ENCODE assay signal across 1 cellular context in the genomic region with DNA sequence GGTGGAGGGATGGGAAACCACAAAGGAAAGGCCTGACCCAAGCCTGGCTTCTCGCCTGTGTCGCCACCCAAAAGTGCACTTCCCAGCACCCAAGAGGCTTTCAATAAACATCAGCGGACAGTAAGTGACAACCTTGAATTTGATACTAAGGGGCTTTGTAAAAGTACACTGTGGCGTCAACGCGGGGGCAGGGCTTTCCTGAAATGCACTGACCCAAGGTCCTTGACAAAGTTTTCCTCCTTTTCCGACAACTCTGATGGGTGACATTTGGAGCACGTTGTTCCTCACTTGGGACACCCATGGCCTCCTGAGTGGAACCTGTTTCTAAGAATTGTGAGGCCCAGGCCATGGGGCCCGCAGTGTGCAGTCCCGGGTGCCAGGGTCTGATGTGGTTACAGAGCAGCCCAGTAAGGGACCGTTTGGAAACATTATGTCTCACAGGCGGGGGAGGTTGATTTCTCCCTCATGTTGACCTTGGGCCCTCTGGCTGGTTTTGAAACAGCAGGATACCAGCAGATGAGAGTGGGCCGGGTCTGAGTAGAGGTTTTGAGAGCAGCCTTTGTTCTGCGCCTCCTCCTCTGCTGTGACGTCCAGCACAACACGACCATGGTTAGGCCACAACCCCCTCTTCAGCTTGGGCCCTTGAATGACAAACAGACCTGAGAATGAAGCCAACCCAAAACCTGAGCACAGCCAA.
TF ChIP-seq lines count a peak whose summit lies in the region.

No MANE protein-coding gene starts in this region.

TF ChIP-seq in HepG2, 621 proteins besides CTCF, POLR2A, EP300 and RAD21 (continued from another document and continues in another):
- no peak for TF ChIP-seq ZFYVE20 (CRISPR knock-in tag; IDR thresholded peaks at IDR 0.05; ENCODE audit: borderline replicate concordance, low read depth)
- TF ChIP-seq, protein P1, sequence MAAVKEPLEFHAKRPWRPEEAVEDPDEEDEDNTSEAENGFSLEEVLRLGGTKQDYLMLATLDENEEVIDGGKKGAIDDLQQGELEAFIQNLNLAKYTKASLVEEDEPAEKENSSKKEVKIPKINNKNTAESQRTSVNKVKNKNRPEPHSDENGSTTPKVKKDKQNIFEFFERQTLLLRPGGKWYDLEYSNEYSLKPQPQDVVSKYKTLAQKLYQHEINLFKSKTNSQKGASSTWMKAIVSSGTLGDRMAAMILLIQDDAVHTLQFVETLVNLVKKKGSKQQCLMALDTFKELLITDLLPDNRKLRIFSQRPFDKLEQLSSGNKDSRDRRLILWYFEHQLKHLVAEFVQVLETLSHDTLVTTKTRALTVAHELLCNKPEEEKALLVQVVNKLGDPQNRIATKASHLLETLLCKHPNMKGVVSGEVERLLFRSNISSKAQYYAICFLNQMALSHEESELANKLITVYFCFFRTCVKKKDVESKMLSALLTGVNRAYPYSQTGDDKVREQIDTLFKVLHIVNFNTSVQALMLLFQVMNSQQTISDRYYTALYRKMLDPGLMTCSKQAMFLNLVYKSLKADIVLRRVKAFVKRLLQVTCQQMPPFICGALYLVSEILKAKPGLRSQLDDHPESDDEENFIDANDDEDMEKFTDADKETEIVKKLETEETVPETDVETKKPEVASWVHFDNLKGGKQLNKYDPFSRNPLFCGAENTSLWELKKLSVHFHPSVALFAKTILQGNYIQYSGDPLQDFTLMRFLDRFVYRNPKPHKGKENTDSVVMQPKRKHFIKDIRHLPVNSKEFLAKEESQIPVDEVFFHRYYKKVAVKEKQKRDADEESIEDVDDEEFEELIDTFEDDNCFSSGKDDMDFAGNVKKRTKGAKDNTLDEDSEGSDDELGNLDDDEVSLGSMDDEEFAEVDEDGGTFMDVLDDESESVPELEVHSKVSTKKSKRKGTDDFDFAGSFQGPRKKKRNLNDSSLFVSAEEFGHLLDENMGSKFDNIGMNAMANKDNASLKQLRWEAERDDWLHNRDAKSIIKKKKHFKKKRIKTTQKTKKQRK (IDR thresholded peaks at IDR 0.05; ENCODE audit: low read length): no peak
- TF ChIP-seq SUZ12 (IDR thresholded peaks at IDR 0.05; ENCODE audit: low read depth, low read length): no peak
- no peak for TF ChIP-seq ZNF883 (CRISPR knock-in tag; IDR thresholded peaks at IDR 0.05; ENCODE audit: not compliant biosample characterization)
- TF ChIP-seq, protein P2, sequence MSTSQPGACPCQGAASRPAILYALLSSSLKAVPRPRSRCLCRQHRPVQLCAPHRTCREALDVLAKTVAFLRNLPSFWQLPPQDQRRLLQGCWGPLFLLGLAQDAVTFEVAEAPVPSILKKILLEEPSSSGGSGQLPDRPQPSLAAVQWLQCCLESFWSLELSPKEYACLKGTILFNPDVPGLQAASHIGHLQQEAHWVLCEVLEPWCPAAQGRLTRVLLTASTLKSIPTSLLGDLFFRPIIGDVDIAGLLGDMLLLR (CRISPR knock-in tag; IDR thresholded peaks at IDR 0.05): no peak
- TF ChIP-seq, protein P3, sequence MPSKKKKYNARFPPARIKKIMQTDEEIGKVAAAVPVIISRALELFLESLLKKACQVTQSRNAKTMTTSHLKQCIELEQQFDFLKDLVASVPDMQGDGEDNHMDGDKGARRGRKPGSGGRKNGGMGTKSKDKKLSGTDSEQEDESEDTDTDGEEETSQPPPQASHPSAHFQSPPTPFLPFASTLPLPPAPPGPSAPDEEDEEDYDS (CRISPR knock-in tag; IDR thresholded peaks at IDR 0.05): peak; percentile 76
- no peak for TF ChIP-seq ZNF160 (CRISPR knock-in tag; IDR thresholded peaks at IDR 0.05)
- no peak for TF ChIP-seq IKZF1 (IDR thresholded peaks at IDR 0.05)
- TF ChIP-seq, protein P4, sequence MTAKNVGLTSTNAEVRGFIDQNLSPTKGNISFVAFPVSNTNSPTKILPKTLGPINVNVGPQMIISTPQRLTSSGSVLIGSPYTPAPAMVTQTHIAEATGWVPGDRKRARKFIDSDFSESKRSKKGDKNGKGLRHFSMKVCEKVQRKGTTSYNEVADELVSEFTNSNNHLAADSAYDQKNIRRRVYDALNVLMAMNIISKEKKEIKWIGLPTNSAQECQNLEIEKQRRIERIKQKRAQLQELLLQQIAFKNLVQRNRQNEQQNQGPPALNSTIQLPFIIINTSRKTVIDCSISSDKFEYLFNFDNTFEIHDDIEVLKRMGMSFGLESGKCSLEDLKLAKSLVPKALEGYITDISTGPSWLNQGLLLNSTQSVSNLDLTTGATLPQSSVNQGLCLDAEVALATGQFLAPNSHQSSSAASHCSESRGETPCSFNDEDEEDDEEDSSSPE (CRISPR knock-in tag; IDR thresholded peaks at IDR 0.05): peak; percentile 31; the same call in 1 of the 2 replicates
- TF ChIP-seq ZSCAN21 (CRISPR knock-in tag; IDR thresholded peaks at IDR 0.05; ENCODE audit: borderline replicate concordance): no peak
- 0 out of 2 replicates have a peak, but pooled peaks have one; percentile 66 for TF ChIP-seq SATB2 (CRISPR knock-in tag; IDR thresholded peaks at IDR 0.05)
- TF ChIP-seq U2AF2 (IDR thresholded peaks at IDR 0.05; ENCODE audit: low read depth, low read length): no peak
- no peak for TF ChIP-seq ZNF253 (CRISPR knock-in tag; IDR thresholded peaks at IDR 0.05; ENCODE audit: borderline replicate concordance)
- no peak for TF ChIP-seq TOPORS (CRISPR knock-in tag; IDR thresholded peaks at IDR 0.05)
- TF ChIP-seq, protein P5, sequence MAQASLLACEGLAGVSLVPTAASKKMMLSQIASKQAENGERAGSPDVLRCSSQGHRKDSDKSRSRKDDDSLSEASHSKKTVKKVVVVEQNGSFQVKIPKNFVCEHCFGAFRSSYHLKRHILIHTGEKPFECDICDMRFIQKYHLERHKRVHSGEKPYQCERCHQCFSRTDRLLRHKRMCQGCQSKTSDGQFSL (CRISPR knock-in tag; IDR thresholded peaks at IDR 0.05): 0 out of 2 replicates have a peak, but pooled peaks have one; percentile 48
- peak; percentile 44; the same call in 1 of the 2 replicates for TF ChIP-seq KAT7 (CRISPR knock-in tag; IDR thresholded peaks at IDR 0.05; ENCODE audit: borderline replicate concordance)
- TF ChIP-seq SPEN (CRISPR knock-in tag; IDR thresholded peaks at IDR 0.05; ENCODE audit: low read depth): no peak; the same call in 1 of the 2 replicates
- TF ChIP-seq, protein P6, sequence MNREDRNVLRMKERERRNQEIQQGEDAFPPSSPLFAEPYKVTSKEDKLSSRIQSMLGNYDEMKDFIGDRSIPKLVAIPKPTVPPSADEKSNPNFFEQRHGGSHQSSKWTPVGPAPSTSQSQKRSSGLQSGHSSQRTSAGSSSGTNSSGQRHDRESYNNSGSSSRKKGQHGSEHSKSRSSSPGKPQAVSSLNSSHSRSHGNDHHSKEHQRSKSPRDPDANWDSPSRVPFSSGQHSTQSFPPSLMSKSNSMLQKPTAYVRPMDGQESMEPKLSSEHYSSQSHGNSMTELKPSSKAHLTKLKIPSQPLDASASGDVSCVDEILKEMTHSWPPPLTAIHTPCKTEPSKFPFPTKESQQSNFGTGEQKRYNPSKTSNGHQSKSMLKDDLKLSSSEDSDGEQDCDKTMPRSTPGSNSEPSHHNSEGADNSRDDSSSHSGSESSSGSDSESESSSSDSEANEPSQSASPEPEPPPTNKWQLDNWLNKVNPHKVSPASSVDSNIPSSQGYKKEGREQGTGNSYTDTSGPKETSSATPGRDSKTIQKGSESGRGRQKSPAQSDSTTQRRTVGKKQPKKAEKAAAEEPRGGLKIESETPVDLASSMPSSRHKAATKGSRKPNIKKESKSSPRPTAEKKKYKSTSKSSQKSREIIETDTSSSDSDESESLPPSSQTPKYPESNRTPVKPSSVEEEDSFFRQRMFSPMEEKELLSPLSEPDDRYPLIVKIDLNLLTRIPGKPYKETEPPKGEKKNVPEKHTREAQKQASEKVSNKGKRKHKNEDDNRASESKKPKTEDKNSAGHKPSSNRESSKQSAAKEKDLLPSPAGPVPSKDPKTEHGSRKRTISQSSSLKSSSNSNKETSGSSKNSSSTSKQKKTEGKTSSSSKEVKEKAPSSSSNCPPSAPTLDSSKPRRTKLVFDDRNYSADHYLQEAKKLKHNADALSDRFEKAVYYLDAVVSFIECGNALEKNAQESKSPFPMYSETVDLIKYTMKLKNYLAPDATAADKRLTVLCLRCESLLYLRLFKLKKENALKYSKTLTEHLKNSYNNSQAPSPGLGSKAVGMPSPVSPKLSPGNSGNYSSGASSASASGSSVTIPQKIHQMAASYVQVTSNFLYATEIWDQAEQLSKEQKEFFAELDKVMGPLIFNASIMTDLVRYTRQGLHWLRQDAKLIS (CRISPR knock-in tag; IDR thresholded peaks at IDR 0.05): peak; percentile 23; the same call in 1 of the 2 replicates
- TF ChIP-seq, protein P7, sequence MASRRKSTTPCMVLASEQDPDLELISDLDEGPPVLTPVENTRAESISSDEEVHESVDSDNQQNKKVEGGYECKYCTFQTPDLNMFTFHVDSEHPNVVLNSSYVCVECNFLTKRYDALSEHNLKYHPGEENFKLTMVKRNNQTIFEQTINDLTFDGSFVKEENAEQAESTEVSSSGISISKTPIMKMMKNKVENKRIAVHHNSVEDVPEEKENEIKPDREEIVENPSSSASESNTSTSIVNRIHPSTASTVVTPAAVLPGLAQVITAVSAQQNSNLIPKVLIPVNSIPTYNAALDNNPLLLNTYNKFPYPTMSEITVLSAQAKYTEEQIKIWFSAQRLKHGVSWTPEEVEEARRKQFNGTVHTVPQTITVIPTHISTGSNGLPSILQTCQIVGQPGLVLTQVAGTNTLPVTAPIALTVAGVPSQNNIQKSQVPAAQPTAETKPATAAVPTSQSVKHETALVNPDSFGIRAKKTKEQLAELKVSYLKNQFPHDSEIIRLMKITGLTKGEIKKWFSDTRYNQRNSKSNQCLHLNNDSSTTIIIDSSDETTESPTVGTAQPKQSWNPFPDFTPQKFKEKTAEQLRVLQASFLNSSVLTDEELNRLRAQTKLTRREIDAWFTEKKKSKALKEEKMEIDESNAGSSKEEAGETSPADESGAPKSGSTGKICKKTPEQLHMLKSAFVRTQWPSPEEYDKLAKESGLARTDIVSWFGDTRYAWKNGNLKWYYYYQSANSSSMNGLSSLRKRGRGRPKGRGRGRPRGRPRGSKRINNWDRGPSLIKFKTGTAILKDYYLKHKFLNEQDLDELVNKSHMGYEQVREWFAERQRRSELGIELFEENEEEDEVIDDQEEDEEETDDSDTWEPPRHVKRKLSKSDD (CRISPR knock-in tag; IDR thresholded peaks at IDR 0.05; ENCODE audit: low read depth): no peak
- TF ChIP-seq, protein P8, sequence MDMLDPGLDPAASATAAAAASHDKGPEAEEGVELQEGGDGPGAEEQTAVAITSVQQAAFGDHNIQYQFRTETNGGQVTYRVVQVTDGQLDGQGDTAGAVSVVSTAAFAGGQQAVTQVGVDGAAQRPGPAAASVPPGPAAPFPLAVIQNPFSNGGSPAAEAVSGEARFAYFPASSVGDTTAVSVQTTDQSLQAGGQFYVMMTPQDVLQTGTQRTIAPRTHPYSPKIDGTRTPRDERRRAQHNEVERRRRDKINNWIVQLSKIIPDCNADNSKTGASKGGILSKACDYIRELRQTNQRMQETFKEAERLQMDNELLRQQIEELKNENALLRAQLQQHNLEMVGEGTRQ (IDR thresholded peaks at IDR 0.05; ENCODE audit: low read depth, low read length): no peak
- TF ChIP-seq, protein P8 (CRISPR knock-in tag; IDR thresholded peaks at IDR 0.05; ENCODE audit: borderline replicate concordance): no peak
- peak; percentile 78; the same call in 1 of the 2 replicates for TF ChIP-seq CBFB (CRISPR knock-in tag; IDR thresholded peaks at IDR 0.05)
- TF ChIP-seq, protein P9, sequence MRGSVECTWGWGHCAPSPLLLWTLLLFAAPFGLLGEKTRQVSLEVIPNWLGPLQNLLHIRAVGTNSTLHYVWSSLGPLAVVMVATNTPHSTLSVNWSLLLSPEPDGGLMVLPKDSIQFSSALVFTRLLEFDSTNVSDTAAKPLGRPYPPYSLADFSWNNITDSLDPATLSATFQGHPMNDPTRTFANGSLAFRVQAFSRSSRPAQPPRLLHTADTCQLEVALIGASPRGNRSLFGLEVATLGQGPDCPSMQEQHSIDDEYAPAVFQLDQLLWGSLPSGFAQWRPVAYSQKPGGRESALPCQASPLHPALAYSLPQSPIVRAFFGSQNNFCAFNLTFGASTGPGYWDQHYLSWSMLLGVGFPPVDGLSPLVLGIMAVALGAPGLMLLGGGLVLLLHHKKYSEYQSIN (CRISPR knock-in tag; IDR thresholded peaks at IDR 0.05; ENCODE audit: borderline replicate concordance): no peak
- TF ChIP-seq, protein P10, sequence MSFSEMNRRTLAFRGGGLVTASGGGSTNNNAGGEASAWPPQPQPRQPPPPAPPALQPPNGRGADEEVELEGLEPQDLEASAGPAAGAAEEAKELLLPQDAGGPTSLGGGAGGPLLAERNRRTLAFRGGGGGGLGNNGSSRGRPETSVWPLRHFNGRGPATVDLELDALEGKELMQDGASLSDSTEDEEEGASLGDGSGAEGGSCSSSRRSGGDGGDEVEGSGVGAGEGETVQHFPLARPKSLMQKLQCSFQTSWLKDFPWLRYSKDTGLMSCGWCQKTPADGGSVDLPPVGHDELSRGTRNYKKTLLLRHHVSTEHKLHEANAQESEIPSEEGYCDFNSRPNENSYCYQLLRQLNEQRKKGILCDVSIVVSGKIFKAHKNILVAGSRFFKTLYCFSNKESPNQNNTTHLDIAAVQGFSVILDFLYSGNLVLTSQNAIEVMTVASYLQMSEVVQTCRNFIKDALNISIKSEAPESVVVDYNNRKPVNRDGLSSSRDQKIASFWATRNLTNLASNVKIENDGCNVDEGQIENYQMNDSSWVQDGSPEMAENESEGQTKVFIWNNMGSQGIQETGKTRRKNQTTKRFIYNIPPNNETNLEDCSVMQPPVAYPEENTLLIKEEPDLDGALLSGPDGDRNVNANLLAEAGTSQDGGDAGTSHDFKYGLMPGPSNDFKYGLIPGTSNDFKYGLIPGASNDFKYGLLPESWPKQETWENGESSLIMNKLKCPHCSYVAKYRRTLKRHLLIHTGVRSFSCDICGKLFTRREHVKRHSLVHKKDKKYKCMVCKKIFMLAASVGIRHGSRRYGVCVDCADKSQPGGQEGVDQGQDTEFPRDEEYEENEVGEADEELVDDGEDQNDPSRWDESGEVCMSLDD (CRISPR knock-in tag; IDR thresholded peaks at IDR 0.05; ENCODE audit: borderline replicate concordance): no peak
- TF ChIP-seq GATA4 (IDR thresholded peaks at IDR 0.05; ENCODE audit: borderline replicate concordance, low read depth): peak; percentile 42; the same call in 1 of the 2 replicates
- TF ChIP-seq, protein P11, sequence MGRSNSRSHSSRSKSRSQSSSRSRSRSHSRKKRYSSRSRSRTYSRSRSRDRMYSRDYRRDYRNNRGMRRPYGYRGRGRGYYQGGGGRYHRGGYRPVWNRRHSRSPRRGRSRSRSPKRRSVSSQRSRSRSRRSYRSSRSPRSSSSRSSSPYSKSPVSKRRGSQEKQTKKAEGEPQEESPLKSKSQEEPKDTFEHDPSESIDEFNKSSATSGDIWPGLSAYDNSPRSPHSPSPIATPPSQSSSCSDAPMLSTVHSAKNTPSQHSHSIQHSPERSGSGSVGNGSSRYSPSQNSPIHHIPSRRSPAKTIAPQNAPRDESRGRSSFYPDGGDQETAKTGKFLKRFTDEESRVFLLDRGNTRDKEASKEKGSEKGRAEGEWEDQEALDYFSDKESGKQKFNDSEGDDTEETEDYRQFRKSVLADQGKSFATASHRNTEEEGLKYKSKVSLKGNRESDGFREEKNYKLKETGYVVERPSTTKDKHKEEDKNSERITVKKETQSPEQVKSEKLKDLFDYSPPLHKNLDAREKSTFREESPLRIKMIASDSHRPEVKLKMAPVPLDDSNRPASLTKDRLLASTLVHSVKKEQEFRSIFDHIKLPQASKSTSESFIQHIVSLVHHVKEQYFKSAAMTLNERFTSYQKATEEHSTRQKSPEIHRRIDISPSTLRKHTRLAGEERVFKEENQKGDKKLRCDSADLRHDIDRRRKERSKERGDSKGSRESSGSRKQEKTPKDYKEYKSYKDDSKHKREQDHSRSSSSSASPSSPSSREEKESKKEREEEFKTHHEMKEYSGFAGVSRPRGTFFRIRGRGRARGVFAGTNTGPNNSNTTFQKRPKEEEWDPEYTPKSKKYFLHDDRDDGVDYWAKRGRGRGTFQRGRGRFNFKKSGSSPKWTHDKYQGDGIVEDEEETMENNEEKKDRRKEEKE (IDR thresholded peaks at IDR 0.05): no peak
- no peak; the same call in 1 of the 2 replicates for TF ChIP-seq KLF11 (CRISPR knock-in tag; IDR thresholded peaks at IDR 0.05)
